Comparison of ENCODE assay signal across 8 cellular contexts in the genomic region with DNA sequence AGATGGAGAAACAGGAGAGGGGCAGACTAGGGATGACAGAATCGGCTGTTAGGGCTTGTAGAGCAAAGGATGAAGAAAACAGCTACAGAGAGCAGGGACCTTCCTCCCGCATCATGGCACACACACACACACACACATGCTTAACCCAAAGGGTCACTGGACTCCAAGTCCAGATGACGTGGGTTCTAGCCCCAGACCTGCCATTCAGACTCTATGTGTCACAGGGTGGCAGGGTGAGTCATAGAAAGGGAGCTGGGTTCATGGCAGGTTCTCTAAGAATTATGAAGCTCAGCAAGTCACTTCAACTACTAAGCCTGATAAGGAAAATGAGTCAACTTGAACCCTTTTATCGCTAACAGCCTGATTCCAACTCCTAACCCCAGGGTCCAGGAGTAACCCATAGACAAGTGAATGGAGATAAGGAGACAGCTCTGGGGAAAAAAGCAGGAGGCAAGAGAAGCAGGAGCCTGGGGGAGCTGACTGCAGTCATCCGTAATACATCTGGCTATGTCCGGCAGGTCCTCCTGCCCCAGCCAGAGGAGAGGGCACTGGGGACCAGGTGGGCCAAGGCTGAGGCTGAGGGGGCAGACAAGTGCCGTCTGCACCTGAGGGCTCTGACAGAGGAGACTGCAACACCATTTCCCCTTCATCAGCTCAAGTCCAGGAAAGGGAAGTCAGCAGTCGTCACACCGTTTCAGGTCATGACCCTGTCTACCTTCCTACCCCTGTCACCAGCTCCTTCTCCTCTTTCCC. TPM values are rescaled to one million over a fixed set of nuclear protein-coding genes. Genes with fewer than 3 reads are reported as not detected.
DNase-seq lines count a peak whose midpoint lies in the region; ATAC-seq and TF ChIP-seq lines count a peak whose summit lies in the region.

No MANE protein-coding gene starts in this region.

- H3K4me1 ChIP-seq in spleen: peaks cover 22 to 80% (median 57%) of the 10 kb centered on the region in 6 donors

- CTCF ChIA-PET in activated CD4-positive, alpha-beta memory T cell treated with anti-CD3 and anti-CD28 coated beads, Interleukin-2, amount 10 ng/mL, durations not matched to agents 7 days and 5 days (lab: Charles Lee): interaction anchor here (0.8 to 2.1 kb wide), 10 partner anchors 9 to 216 kb away, joined by 3 to 20 read pairs (median 5); no protein-coding TSS in a partner anchor

- peak overlapping the region in 7 of 8 donors; percentile 74 to 99 (median 84) for H3K27ac ChIP-seq in spleen

- POLR2A ChIA-PET in activated CD4-positive, alpha-beta memory T cell treated with anti-CD3 and anti-CD28 coated beads, Interleukin-2, amount 10 ng/mL, durations not matched to agents 7 days and 5 days (lab: Charles Lee): interaction anchor here (1.0 to 2.4 kb wide), 11 partner anchors 10 to 598 kb away, joined by 3 to 38 read pairs (median 5); partner anchors contain the start of genes C12orf57, MRPL51, RNU7-1 and TAPBPL

- ATAC-seq in GM21786 (IDR thresholded peaks at IDR 0.05; ENCODE audit: unreplicated experiment): no peak
- ATAC-seq in HG02970 (IDR thresholded peaks at IDR 0.05; ENCODE audit: low FRiP score, unreplicated experiment): no peak

- no peaks in the 10 kb centered on the region for H3K36me3 ChIP-seq in spleen

- H3K36me3 Mint-ChIP-seq in activated CD4-positive, alpha-beta memory T cell treated with anti-CD3 and anti-CD28 coated beads, Interleukin-2, amount 10 ng/mL, durations not matched to agents 7 days and 5 days (ENCODE audit: low read depth): peaks cover 5% of the 10 kb centered on the region

- TF ChIP-seq CTCF in fibroblast of villous mesenchyme (IDR thresholded peaks at IDR 0.05; ENCODE audit: insufficient read depth, low read depth, low read length) (no peak), spleen (IDR thresholded peaks at IDR 0.05 in 8 of 11, conservative IDR thresholded peaks at IDR 0.05 in 3 of 11) (no peak)

- peaks cover 0 to 70% (median 0%) of the 10 kb centered on the region in 7 donors for H3K27me3 ChIP-seq in spleen (replicated peaks in 1 of 7)

- 44 to 59% (median 50%) methylated on average over 9 of the region's 9 CpGs for WGBS in spleen, 5 donors

- H3K4me1 Mint-ChIP-seq in activated CD4-positive, alpha-beta memory T cell treated with anti-CD3 and anti-CD28 coated beads, Interleukin-2, amount 10 ng/mL, durations not matched to agents 7 days and 5 days: peaks cover 51% of the 10 kb centered on the region

- intact Hi-C loops in spleen (cut with DNase I; ENCODE audit: low total_unique reads): no loop called here

- peak; percentile 44 for DNase-seq in activated T-cell treated with anti-CD3 and anti-CD28 coated beads for 4 hours
- DNase-seq in activated T-cell treated with anti-CD3 and anti-CD28 coated beads, Interleukin-2, amount 50 U/mL, for 1 hour: no peak
- DNase-seq in activated CD4-positive, alpha-beta memory T cell treated with anti-CD3 and anti-CD28 coated beads, Interleukin-2, amount 10 ng/mL, durations not matched to agents 7 days and 5 days: peak; percentile 63
- peak; percentile 96 for DNase-seq in fibroblast of villous mesenchyme (ENCODE audit: low read depth)
- peak; percentile 86 for DNase-seq in spleen
- DNase-seq in occipital lobe (lab: John Stamatoyannopoulos, UW): no peak

- no peaks in the 10 kb centered on the region for H3K9me3 ChIP-seq in spleen

- no peaks in the 10 kb centered on the region for H3K27me3 Mint-ChIP-seq in activated CD4-positive, alpha-beta memory T cell treated with anti-CD3 and anti-CD28 coated beads, Interleukin-2, amount 10 ng/mL, durations not matched to agents 7 days and 5 days

- H3K4me3 Mint-ChIP-seq in activated CD4-positive, alpha-beta memory T cell treated with anti-CD3 and anti-CD28 coated beads, Interleukin-2, amount 10 ng/mL, durations not matched to agents 7 days and 5 days: peak overlapping the region; percentile 26

- H3K27ac Mint-ChIP-seq in activated CD4-positive, alpha-beta memory T cell treated with anti-CD3 and anti-CD28 coated beads, Interleukin-2, amount 10 ng/mL, durations not matched to agents 7 days and 5 days: peak overlapping the region; percentile 78

- H3K4me3 ChIP-seq in fibroblast of villous mesenchyme (ENCODE audit: low read depth, low read length) (no peak overlapping the region), spleen (peak overlapping the region in 1 of 8 donors; percentile 48)

- peaks cover 4% of the 10 kb centered on the region for H3K9me3 Mint-ChIP-seq in activated CD4-positive, alpha-beta memory T cell treated with anti-CD3 and anti-CD28 coated beads, Interleukin-2, amount 10 ng/mL, durations not matched to agents 7 days and 5 days

- peak in 1 of 3 donors; percentile 3 for TF ChIP-seq POLR2A in spleen (IDR thresholded peaks at IDR 0.05)

RNA-seq across cellular contexts. Expression of gene TNFRSF1A, which starts 3.6 kb away (rescaled TPM):
- total RNA-seq in activated CD4-positive, alpha-beta memory T cell treated with anti-CD3 and anti-CD28 coated beads, Interleukin-2, amount 10 ng/mL, durations not matched to agents 7 days and 5 days: 10 to 100 TPM; 61.5 to 61.9 TPM
- total RNA-seq in fibroblast of villous mesenchyme (125 and 174 TPM in 2 replicates), spleen (100 to 1,000 TPM; 153 to 578 (median 224) TPM), occipital lobe (14.8 TPM)
- polyA plus RNA-seq in spleen: 10 to 100 TPM; 22.5 to 40.6 (median 22.8) TPM

RNA-seq across cellular contexts. Expression of gene SCNN1A, which starts 29.9 kb away (rescaled TPM):
- total RNA-seq in activated CD4-positive, alpha-beta memory T cell treated with anti-CD3 and anti-CD28 coated beads, Interleukin-2, amount 10 ng/mL, durations not matched to agents 7 days and 5 days: 1 to 10 TPM in 1 of 2 experiments, under 1 TPM in 1; 0.78 to 1.3 TPM
- total RNA-seq in fibroblast of villous mesenchyme (under 0.01 and 0.32 TPM in 2 replicates), spleen (1 to 10 TPM in 6 of 7 donors, under 1 TPM in 1; 0.84 to 8.6 (median 2.0) TPM), occipital lobe (not detected)
- under 1 TPM; 0.17 to 0.22 (median 0.18) TPM for polyA plus RNA-seq in spleen

RNA-seq across cellular contexts. Expression of gene PLEKHG6, which starts 35.0 kb away (rescaled TPM):
- not detected for total RNA-seq in activated CD4-positive, alpha-beta memory T cell treated with anti-CD3 and anti-CD28 coated beads, Interleukin-2, amount 10 ng/mL, durations not matched to agents 7 days and 5 days
- under 0.01 TPM in 1 of 2 replicates, not detected in the other for total RNA-seq in fibroblast of villous mesenchyme
- 1 to 10 TPM in 1 of 7 donors, under 1 TPM in 2, not detected in 4; 0.19 to 1.2 (median 0.74) TPM for total RNA-seq in spleen
- under 1 TPM; 0.10 to 0.12 (median 0.11) TPM for polyA plus RNA-seq in spleen
- total RNA-seq in occipital lobe: not detected

RNA-seq across cellular contexts. Expression of gene LTBR, which starts 38.5 kb away (rescaled TPM):
- total RNA-seq in activated CD4-positive, alpha-beta memory T cell treated with anti-CD3 and anti-CD28 coated beads, Interleukin-2, amount 10 ng/mL, durations not matched to agents 7 days and 5 days: under 1 TPM; 0.38 to 0.40 TPM
- 61.3 and 69.6 TPM in 2 replicates for total RNA-seq in fibroblast of villous mesenchyme
- 100 to 1,000 TPM in 3 of 7 donors, 10 to 100 TPM in 4; 49.0 to 155 (median 87.8) TPM for total RNA-seq in spleen
- polyA plus RNA-seq in spleen: 10 to 100 TPM; 14.4 to 29.2 (median 15.7) TPM
- 1.9 TPM for total RNA-seq in occipital lobe

Comparison
In these comparisons a context has a peak if more than half of its experiments do, and no peak if none do; other contexts are left out.
1. DNase-seq: peak in activated T-cell treated with anti-CD3 and anti-CD28 coated beads for 4 hours (single experiment), activated CD4-positive, alpha-beta memory T cell treated with anti-CD3 and anti-CD28 coated beads, Interleukin-2, amount 10 ng/mL, durations not matched to agents 7 days and 5 days (single experiment), fibroblast of villous mesenchyme (single experiment) and spleen (single experiment); none in activated T-cell treated with anti-CD3 and anti-CD28 coated beads, Interleukin-2, amount 50 U/mL, for 1 hour (single experiment) and occipital lobe (single experiment).